In genomic region chr1:211928993-211929637, GRCh38 we compare ENCODE assay signal across 9 cellular contexts.
A peak's percentile ranks its signal among the peaks of the same experiment; 100 is the strongest.
DNase-seq lines count a peak whose midpoint lies in the region; ATAC-seq and TF ChIP-seq lines count a peak whose summit lies in the region.
"Had no signal": no experiment of that assay in that cellular context is flagged by ENCODE, and none has a peak within 500 bp of the region (broad histone marks: within the 10 kb centered on the region; RNA-seq: fewer than 3 reads in every experiment).

No MANE protein-coding gene starts in this region.

- CTCF ChIA-PET in activated naive CD4-positive, alpha-beta T cell treated with anti-CD3 and anti-CD28 coated beads for 36 hours (lab: Charles Lee), result interaction anchor here (0.9 kb wide), 1 partner anchor 231 kb away, joined by 3 read pairs; no protein-coding TSS in a partner anchor

- H3K27me3 Mint-ChIP-seq in activated naive CD4-positive, alpha-beta T cell treated with anti-CD3 and anti-CD28 coated beads for 36 hours (ENCODE audit: low read depth), result peaks cover 16% of the 10 kb centered on the region

- intact Hi-C loops in activated naive CD4-positive, alpha-beta T cell treated with anti-CD3 and anti-CD28 coated beads for 36 hours (cut with micrococcal nuclease), result no loop called here

- ATAC-seq in RWPE2 (ENCODE audit: low read depth), result no peak
- ATAC-seq in HG03571 (IDR thresholded peaks at IDR 0.05; ENCODE audit: unreplicated experiment), result no peak
- ATAC-seq in HG02678 (IDR thresholded peaks at IDR 0.05; ENCODE audit: unreplicated experiment), result no peak

- peak overlapping the region; percentile 35 for H3K27ac ChIP-seq in RWPE2 (ENCODE audit: poor library complexity, severe bottlenecking)

- H3K27me3 ChIP-seq in RWPE2 (ENCODE audit: insufficient read depth, poor library complexity, severe bottlenecking), result no peaks in the 10 kb centered on the region
- no peaks in the 10 kb centered on the region for H3K27me3 ChIP-seq in H7 (ENCODE audit: control insufficient read depth, insufficient read depth, low read length)

- DNase-seq in AG10803 (ENCODE audit: low read depth), result peak; percentile 29
- no peak for DNase-seq in RWPE2 (ENCODE audit: low spot score)
- DNase-seq in iris pigment epithelial cell (ENCODE audit: low read depth), result peak; percentile 62
- no peak for DNase-seq in H7
- DNase-seq in activated naive CD4-positive, alpha-beta T cell treated with anti-CD3 and anti-CD28 coated beads for 36 hours, result no peak
- DNase-seq: endodermal cell had no signal

- H3K9me3 ChIP-seq in RWPE2 (ENCODE audit: severe bottlenecking), result no peaks in the 10 kb centered on the region

- no peak for TF ChIP-seq EP300 in Ishikawa (IDR thresholded peaks at IDR 0.05; ENCODE audit: borderline replicate concordance)

- no peaks in the 10 kb centered on the region for H3K36me3 Mint-ChIP-seq in activated naive CD4-positive, alpha-beta T cell treated with anti-CD3 and anti-CD28 coated beads for 36 hours (ENCODE audit: low read depth)

- H3K4me3 ChIP-seq in AG10803 (ENCODE audit: low read length), result no peak overlapping the region
- H3K4me3 ChIP-seq in RWPE2 (ENCODE audit: severe bottlenecking), result no peak overlapping the region
- no peak overlapping the region for H3K4me3 ChIP-seq in H7 (ENCODE audit: insufficient read depth, low read depth, low read length)

- TF ChIP-seq CTCF in AG10803 (conservative IDR thresholded peaks at IDR 0.05; ENCODE audit: low read length) (no peak), RWPE2 (IDR thresholded peaks at IDR 0.05; ENCODE audit: poor library complexity, severe bottlenecking) (no peak)

- H3K27ac Mint-ChIP-seq in activated naive CD4-positive, alpha-beta T cell treated with anti-CD3 and anti-CD28 coated beads for 36 hours, result no peak overlapping the region
- H3K27ac Mint-ChIP-seq: endodermal cell had no signal

- H3K36me3 ChIP-seq in RWPE2 (ENCODE audit: low read depth), result no peaks in the 10 kb centered on the region
- H3K36me3 ChIP-seq in H7 (replicated peaks; ENCODE audit: control insufficient read depth, insufficient read depth, low read length), result no peaks in the 10 kb centered on the region

- H3K4me3 Mint-ChIP-seq in activated naive CD4-positive, alpha-beta T cell treated with anti-CD3 and anti-CD28 coated beads for 36 hours, result no peak overlapping the region
- H3K4me3 Mint-ChIP-seq: endodermal cell had no signal

- peaks cover 19% of the 10 kb centered on the region for H3K4me1 ChIP-seq in RWPE2 (ENCODE audit: insufficient read depth, poor library complexity, severe bottlenecking)

- no peaks in the 10 kb centered on the region for H3K4me1 Mint-ChIP-seq in activated naive CD4-positive, alpha-beta T cell treated with anti-CD3 and anti-CD28 coated beads for 36 hours (ENCODE audit: low read depth)

- H3K9me3 Mint-ChIP-seq in activated naive CD4-positive, alpha-beta T cell treated with anti-CD3 and anti-CD28 coated beads for 36 hours, result no peaks in the 10 kb centered on the region
- H3K9me3 Mint-ChIP-seq: endodermal cell had no signal

- no peak for TF ChIP-seq RAD21 in Ishikawa (IDR thresholded peaks at IDR 0.05; ENCODE audit: low read depth)

TF ChIP-seq in Ishikawa, 13 proteins besides CTCF, POLR2A, EP300 and RAD21:
- TF ChIP-seq FOXM1 (IDR thresholded peaks at IDR 0.05; ENCODE audit: borderline replicate concordance, low read depth) (no peak), CEBPB (IDR thresholded peaks at IDR 0.05) (peak; percentile 95), MAX (IDR thresholded peaks at IDR 0.05) (peak; percentile 47)

Comparison
In these comparisons a context has a peak if more than half of its experiments do, and no peak if none do; other contexts are left out.
1. DNase-seq: peak in AG10803 (single experiment) and iris pigment epithelial cell (single experiment); none in RWPE2 (single experiment), H7 (single experiment) and activated naive CD4-positive, alpha-beta T cell treated with anti-CD3 and anti-CD28 coated beads for 36 hours (single experiment).